Comparison of ENCODE assay signal across 8 cellular contexts in the genomic region with DNA sequence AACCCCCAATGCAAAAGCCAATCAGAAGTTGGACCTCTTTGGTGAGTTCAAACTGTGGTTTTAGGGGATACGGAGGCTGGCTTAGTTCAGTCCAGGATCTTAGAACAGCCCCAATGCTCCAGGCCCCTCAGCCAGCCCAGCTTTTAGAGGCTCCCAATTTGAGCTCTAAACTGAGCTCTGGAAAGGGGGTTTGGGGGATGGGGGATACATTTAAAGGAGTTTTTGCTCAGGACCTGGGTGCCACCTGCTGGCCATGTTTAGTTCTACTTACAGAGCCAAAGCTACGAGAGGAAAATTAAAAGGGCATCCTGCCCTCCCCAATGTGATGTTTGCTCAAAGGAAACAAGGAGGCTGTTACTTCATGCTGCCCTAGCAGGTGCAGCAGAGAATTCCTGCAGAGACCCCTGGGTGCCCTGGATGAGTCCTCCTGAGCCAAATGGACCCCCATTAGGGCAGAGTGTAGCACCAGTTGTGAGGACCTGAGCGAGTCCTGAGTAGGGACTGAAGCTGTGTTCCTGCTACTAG. TPM values are rescaled to one million over a fixed set of nuclear protein-coding genes. Genes with fewer than 3 reads are reported as not detected.
DNase-seq lines count a peak whose midpoint lies in the region; ATAC-seq and TF ChIP-seq lines count a peak whose summit lies in the region.

No MANE protein-coding gene starts in this region.

- no peaks in the 10 kb centered on the region for H3K9me3 Mint-ChIP-seq in activated CD4-positive, alpha-beta memory T cell treated with anti-CD3 and anti-CD28 coated beads, Interleukin-2, amount 10 ng/mL, durations not matched to agents 7 days and 5 days

- H3K27me3 Mint-ChIP-seq in activated CD4-positive, alpha-beta memory T cell treated with anti-CD3 and anti-CD28 coated beads, Interleukin-2, amount 10 ng/mL, durations not matched to agents 7 days and 5 days: no peaks in the 10 kb centered on the region

- intact Hi-C loops in mucosa of descending colon (cut with DNase I, micrococcal nuclease): loop anchor here (5.0 to 10.0 kb wide), 2 partner anchors 52 to 55 kb away; no protein-coding TSS in a partner anchor

- CTCF ChIA-PET in activated CD4-positive, alpha-beta memory T cell treated with anti-CD3 and anti-CD28 coated beads, Interleukin-2, amount 10 ng/mL, durations not matched to agents 7 days and 5 days (lab: Charles Lee): interaction anchor here (0.6 to 8.1 kb wide), 19 partner anchors 10 to 286 kb away, joined by 3 to 115 read pairs (median 4); partner anchors contain the start of gene TMEM214

- no peaks in the 10 kb centered on the region for H3K9me3 ChIP-seq in mucosa of descending colon

- peaks cover 22% of the 10 kb centered on the region for H3K4me1 ChIP-seq in mucosa of descending colon (ENCODE audit: low read depth)

- H3K36me3 ChIP-seq in mucosa of descending colon (ENCODE audit: low read depth): no peaks in the 10 kb centered on the region

- no peaks in the 10 kb centered on the region for H3K36me3 Mint-ChIP-seq in activated CD4-positive, alpha-beta memory T cell treated with anti-CD3 and anti-CD28 coated beads, Interleukin-2, amount 10 ng/mL, durations not matched to agents 7 days and 5 days (ENCODE audit: low read depth)

- peaks cover 5% of the 10 kb centered on the region for H3K4me1 Mint-ChIP-seq in activated CD4-positive, alpha-beta memory T cell treated with anti-CD3 and anti-CD28 coated beads, Interleukin-2, amount 10 ng/mL, durations not matched to agents 7 days and 5 days

- POLR2A ChIA-PET in activated CD4-positive, alpha-beta memory T cell treated with anti-CD3 and anti-CD28 coated beads, Interleukin-2, amount 10 ng/mL, durations not matched to agents 7 days and 5 days (lab: Charles Lee): interaction anchor here (1.4 kb wide), 1 partner anchor 55 kb away, joined by 7 read pairs; no protein-coding TSS in a partner anchor

- ATAC-seq in mucosa of descending colon: peak; percentile 28
- ATAC-seq in activated CD4-positive, CD25-positive, alpha-beta regulatory T cell treated with anti-CD3 and anti-CD28 coated beads, Interleukin-2, amount 50 U/mL, for 24 hours: no peak

- no peak overlapping the region for H3K27ac Mint-ChIP-seq in activated CD4-positive, alpha-beta memory T cell treated with anti-CD3 and anti-CD28 coated beads, Interleukin-2, amount 10 ng/mL, durations not matched to agents 7 days and 5 days

- H3K4me3 Mint-ChIP-seq in activated CD4-positive, alpha-beta memory T cell treated with anti-CD3 and anti-CD28 coated beads, Interleukin-2, amount 10 ng/mL, durations not matched to agents 7 days and 5 days: no peak overlapping the region

- peak; percentile 49 for DNase-seq in Ammon's horn (ENCODE audit: low spot score)
- peak; percentile 7 for DNase-seq in GOT3 (lab: John Stamatoyannopoulos, UW)
- peak; percentile 31 for DNase-seq in NCI-H226
- peak; percentile 46 for DNase-seq in activated CD4-positive, alpha-beta memory T cell treated with anti-CD3 and anti-CD28 coated beads, Interleukin-2, amount 10 ng/mL, durations not matched to agents 7 days and 5 days
- peak; percentile 62 for DNase-seq in epithelial cell of esophagus (ENCODE audit: low read depth)
- DNase-seq in mucosa of descending colon: peak in 2 of 3 donors; percentile 57 to 83
- peak; percentile 79 for DNase-seq in superior temporal gyrus (ENCODE audit: extremely low spot score)

- TF ChIP-seq CTCF in epithelial cell of esophagus (IDR thresholded peaks at IDR 0.05; ENCODE audit: insufficient read depth, low read depth, low read length, missing control alignments) (peak; percentile 76), mucosa of descending colon (IDR thresholded peaks at IDR 0.05) (no peak)

- H3K4me3 ChIP-seq in epithelial cell of esophagus (ENCODE audit: low read length) (no peak overlapping the region), mucosa of descending colon (no peak overlapping the region)

RNA-seq across cellular contexts. Expression of gene TMEM214, which starts 15.9 kb away (rescaled TPM):
- total RNA-seq in activated CD4-positive, alpha-beta memory T cell treated with anti-CD3 and anti-CD28 coated beads, Interleukin-2, amount 10 ng/mL, durations not matched to agents 7 days and 5 days: 10 to 100 TPM; 80.4 to 80.7 TPM
- total RNA-seq in mucosa of descending colon: 10 to 100 TPM; 78.9 to 93.3 (median 80.1) TPM

RNA-seq across cellular contexts. Expression of gene AGBL5, which starts 34.6 kb away (rescaled TPM):
- total RNA-seq in activated CD4-positive, alpha-beta memory T cell treated with anti-CD3 and anti-CD28 coated beads, Interleukin-2, amount 10 ng/mL, durations not matched to agents 7 days and 5 days: 10 to 100 TPM; 16.9 to 18.3 TPM
- 10 to 100 TPM; 16.7 to 20.0 (median 19.2) TPM for total RNA-seq in mucosa of descending colon

RNA-seq across cellular contexts. Expression of gene MAPRE3, which starts 46.4 kb away (rescaled TPM):
- total RNA-seq in activated CD4-positive, alpha-beta memory T cell treated with anti-CD3 and anti-CD28 coated beads, Interleukin-2, amount 10 ng/mL, durations not matched to agents 7 days and 5 days: 1 to 10 TPM; 2.7 TPM
- total RNA-seq in mucosa of descending colon: 10 to 100 TPM; 23.9 to 36.1 (median 35.6) TPM

RNA-seq across cellular contexts. Expression of gene OST4, which starts 54.6 kb away (rescaled TPM):
- 100 to 1,000 TPM; 305 to 312 TPM for total RNA-seq in activated CD4-positive, alpha-beta memory T cell treated with anti-CD3 and anti-CD28 coated beads, Interleukin-2, amount 10 ng/mL, durations not matched to agents 7 days and 5 days
- 100 to 1,000 TPM; 245 to 280 (median 254) TPM for total RNA-seq in mucosa of descending colon

Comparison
In these comparisons a context has a peak if more than half of its experiments do, and no peak if none do; other contexts are left out.
1. DNase-seq: peak in every context shown above with its lines; median percentile 79 in superior temporal gyrus; 70 in mucosa of descending colon; 62 in epithelial cell of esophagus; 49 in Ammon's horn; 46 in activated CD4-positive, alpha-beta memory T cell treated with anti-CD3 and anti-CD28 coated beads, Interleukin-2, amount 10 ng/mL, durations not matched to agents 7 days and 5 days; 31 in NCI-H226; 7 in GOT3.
2. RNA of gene MAPRE3, which starts 46.4 kb away (total RNA-seq): 23.9 to 36.1 TPM in mucosa of descending colon; 2.7 TPM in activated CD4-positive, alpha-beta memory T cell treated with anti-CD3 and anti-CD28 coated beads, Interleukin-2, amount 10 ng/mL, durations not matched to agents 7 days and 5 days; every median in the first group is over 4 times any median in the second.